Comparison of ENCODE assay signal across 1 cellular context in genomic region chr13:101406787-101407186, GRCh38.
TF ChIP-seq lines count a peak whose summit lies in the region.

No MANE protein-coding gene starts in this region.

TF ChIP-seq in SK-N-SH treated with all-trans-retinoic acid at 6 μM for 48 hours, 23 proteins besides CTCF, POLR2A, EP300 and RAD21 (continued from another document):
- TF ChIP-seq CREB5 (CRISPR knock-in tag; IDR thresholded peaks at IDR 0.05; ENCODE audit: low read depth) (no peak), TOX (CRISPR knock-in tag; IDR thresholded peaks at IDR 0.05; ENCODE audit: borderline replicate concordance) (no peak)
